In the genomic region with DNA sequence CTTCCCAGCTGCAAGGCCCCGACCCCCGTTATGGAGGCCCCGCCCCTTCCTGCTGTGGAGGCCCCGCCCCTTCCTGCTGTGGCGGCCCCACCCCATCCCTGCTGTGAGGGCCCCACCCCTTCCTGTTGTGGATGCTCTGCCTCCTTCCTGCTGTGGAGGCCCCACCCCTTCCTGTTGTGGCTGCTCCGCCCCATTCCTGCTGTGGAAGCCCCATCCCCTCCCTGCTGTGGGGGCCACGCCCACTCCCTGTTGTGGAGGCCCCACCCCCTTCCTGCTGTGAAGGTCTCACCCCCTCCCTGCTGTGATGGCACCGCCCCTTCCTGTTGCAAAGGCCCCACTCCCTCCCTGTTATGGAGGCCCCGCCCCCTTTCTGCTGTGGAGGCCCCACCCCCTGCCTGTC, we compare ENCODE assay signal across 8 cellular contexts.
DNase-seq lines count a peak whose midpoint lies in the region; ATAC-seq and TF ChIP-seq lines count a peak whose summit lies in the region.

No MANE protein-coding gene starts in this region.

- peaks cover 3% of the 10 kb centered on the region for H3K27me3 Mint-ChIP-seq in Caco-2 (ENCODE audit: insufficient read depth, unreplicated experiment)

- BruUV-seq in Caco-2 (replicated peaks; lab: Mats Ljungman, UMichigan), result no TSS peak

- peak; percentile 40 to 69 for DNase-seq in Caco-2
- peak; percentile 67 for DNase-seq in NB4 (ENCODE audit: low read depth)
- peak; percentile 64 for DNase-seq in activated CD4-positive, alpha-beta T cell treated with anti-CD3 and anti-CD28 coated beads for 48 hours
- peak; percentile 9 for DNase-seq in iris pigment epithelial cell (ENCODE audit: low read depth)
- no peak for DNase-seq in ecto neural progenitor cell (ENCODE audit: low spot score)
- no peak for DNase-seq in thyroid gland

- H3K36me3 ChIP-seq in Caco-2 (ENCODE audit: control insufficient read depth, insufficient read depth, low read length) (no peaks in the 10 kb centered on the region), thyroid gland (no peaks in the 10 kb centered on the region)

- 65 to 72% methylated on average over 8 to 9 of the region's 9 CpGs for whole genome bisulfite sequencing in thyroid gland, 2 donors

- H3K27ac ChIP-seq in thyroid gland, result no peak overlapping the region

- no peaks in the 10 kb centered on the region for H3K4me1 Mint-ChIP-seq in Caco-2 (ENCODE audit: low read depth, unreplicated experiment)

- TF ChIP-seq POLR2A in NB4 (IDR thresholded peaks at IDR 0.05; ENCODE audit: extremely low read depth, insufficient read length) (no peak), thyroid gland (IDR thresholded peaks at IDR 0.05) (no peak)

- H3K27me3 ChIP-seq in Caco-2 (replicated peaks; ENCODE audit: control insufficient read depth, insufficient read depth, low read length), result no peaks in the 10 kb centered on the region
- H3K27me3 ChIP-seq in thyroid gland, result no peaks in the 10 kb centered on the region

- H3K9me3 Mint-ChIP-seq in Caco-2 (ENCODE audit: unreplicated experiment), result no peaks in the 10 kb centered on the region

- no peak overlapping the region for H3K4me3 ChIP-seq in Caco-2 (ENCODE audit: low read depth, low read length)
- no peak overlapping the region for H3K4me3 ChIP-seq in NB4 (ENCODE audit: low read depth, low read length)
- no peak overlapping the region for H3K4me3 ChIP-seq in thyroid gland (replicated peaks in 1 of 3)

- H3K36me3 Mint-ChIP-seq in Caco-2 (ENCODE audit: insufficient read depth, unreplicated experiment), result no peaks in the 10 kb centered on the region

- TF ChIP-seq CTCF in Caco-2 (IDR thresholded peaks at IDR 0.05; ENCODE audit: insufficient read depth in 1 of 2, low read depth in 1 of 2, low read length in 1 of 2, severe bottlenecking in 1 of 2, unreplicated experiment in 1 of 2) (no peak), NB4 (IDR thresholded peaks at IDR 0.05; ENCODE audit: low read depth, low read length) (no peak), thyroid gland (IDR thresholded peaks at IDR 0.05) (no peak)

- H3K4me1 ChIP-seq in Caco-2 (no peaks in the 10 kb centered on the region), thyroid gland (peaks cover 0 to 5% of the 10 kb centered on the region in 2 donors)

- H3K9me3 ChIP-seq in Caco-2 (no peaks in the 10 kb centered on the region), thyroid gland (no peaks in the 10 kb centered on the region)

- CTCF ChIA-PET in Caco-2 (lab: Charles Lee), result no interaction called here

- ATAC-seq in GM19455 (IDR thresholded peaks at IDR 0.05; ENCODE audit: unreplicated experiment) (no peak), GM21619 (IDR thresholded peaks at IDR 0.05; ENCODE audit: unreplicated experiment) (no peak)

- no peak overlapping the region for H3K4me3 Mint-ChIP-seq in Caco-2 (ENCODE audit: unreplicated experiment)

- intact Hi-C loops in Caco-2 (cut with micrococcal nuclease; ENCODE audit: unreplicated experiment) (no loop called here), thyroid gland (cut with DNase I) (no loop called here)

- H3K27ac Mint-ChIP-seq in Caco-2 (ENCODE audit: unreplicated experiment), result no peak overlapping the region

- POLR2A ChIA-PET in Caco-2 (lab: Charles Lee), result no interaction called here

Comparison
In these comparisons a context has a peak if more than half of its experiments do, and no peak if none do; other contexts are left out.
1. DNase-seq: peak in Caco-2 (2 of 2), NB4 (single experiment), activated CD4-positive, alpha-beta T cell treated with anti-CD3 and anti-CD28 coated beads for 48 hours (single experiment) and iris pigment epithelial cell (single experiment); none in ecto neural progenitor cell (single experiment) and thyroid gland (0 of 2).